Comparison of ENCODE assay signal across 1 cellular context in genomic region chr1:67741121-67741520, GRCh38.
TF ChIP-seq lines count a peak whose summit lies in the region.

No MANE protein-coding gene starts in this region.

TF ChIP-seq in IMR-90, 13 proteins besides CTCF, POLR2A, EP300 and RAD21 (continued from another document):
- no peak for TF ChIP-seq BHLHE40 (IDR thresholded peaks at IDR 0.05; ENCODE audit: low read depth, low read length)
- TF ChIP-seq MAZ (IDR thresholded peaks at IDR 0.05; ENCODE audit: borderline replicate concordance, low read depth, low read length) = no peak
- no peak for TF ChIP-seq RCOR1 (IDR thresholded peaks at IDR 0.05; ENCODE audit: insufficient replicate concordance, low read length)
TF ChIP-seq in IMR-90: peak in this region for 0.
